In genomic region chr15:70492240-70493177, GRCh38 we compare ENCODE assay signal across 1 cellular context.
A peak's percentile ranks its signal among the peaks of the same experiment; 100 is the strongest.
TF ChIP-seq lines count a peak whose summit lies in the region.

No MANE protein-coding gene starts in this region.

TF ChIP-seq in HEK293, 187 proteins besides CTCF, POLR2A, EP300 and RAD21 (continued from another document):
- TF ChIP-seq, protein P1, sequence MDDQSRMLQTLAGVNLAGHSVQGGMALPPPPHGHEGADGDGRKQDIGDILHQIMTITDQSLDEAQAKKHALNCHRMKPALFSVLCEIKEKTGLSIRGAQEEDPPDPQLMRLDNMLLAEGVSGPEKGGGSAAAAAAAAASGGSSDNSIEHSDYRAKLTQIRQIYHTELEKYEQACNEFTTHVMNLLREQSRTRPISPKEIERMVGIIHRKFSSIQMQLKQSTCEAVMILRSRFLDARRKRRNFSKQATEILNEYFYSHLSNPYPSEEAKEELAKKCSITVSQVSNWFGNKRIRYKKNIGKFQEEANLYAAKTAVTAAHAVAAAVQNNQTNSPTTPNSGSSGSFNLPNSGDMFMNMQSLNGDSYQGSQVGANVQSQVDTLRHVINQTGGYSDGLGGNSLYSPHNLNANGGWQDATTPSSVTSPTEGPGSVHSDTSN (CRISPR knock-in tag; IDR thresholded peaks at IDR 0.05), result no peak
- no peak for TF ChIP-seq ZNF544 (tag by site-specific recombination; IDR thresholded peaks at IDR 0.05)
- TF ChIP-seq ZNF214 (tag by site-specific recombination; IDR thresholded peaks at IDR 0.05; ENCODE audit: borderline replicate concordance), result no peak
- no peak for TF ChIP-seq ZNF169 (tag by site-specific recombination; IDR thresholded peaks at IDR 0.05)
- no peak for TF ChIP-seq ATF2 (tag by site-specific recombination; IDR thresholded peaks at IDR 0.05; ENCODE audit: low read depth)
- TF ChIP-seq ZEB2 (tag by site-specific recombination; IDR thresholded peaks at IDR 0.05), result peak; percentile 53; the same call in 1 of the 2 replicates
- TF ChIP-seq, protein P2, sequence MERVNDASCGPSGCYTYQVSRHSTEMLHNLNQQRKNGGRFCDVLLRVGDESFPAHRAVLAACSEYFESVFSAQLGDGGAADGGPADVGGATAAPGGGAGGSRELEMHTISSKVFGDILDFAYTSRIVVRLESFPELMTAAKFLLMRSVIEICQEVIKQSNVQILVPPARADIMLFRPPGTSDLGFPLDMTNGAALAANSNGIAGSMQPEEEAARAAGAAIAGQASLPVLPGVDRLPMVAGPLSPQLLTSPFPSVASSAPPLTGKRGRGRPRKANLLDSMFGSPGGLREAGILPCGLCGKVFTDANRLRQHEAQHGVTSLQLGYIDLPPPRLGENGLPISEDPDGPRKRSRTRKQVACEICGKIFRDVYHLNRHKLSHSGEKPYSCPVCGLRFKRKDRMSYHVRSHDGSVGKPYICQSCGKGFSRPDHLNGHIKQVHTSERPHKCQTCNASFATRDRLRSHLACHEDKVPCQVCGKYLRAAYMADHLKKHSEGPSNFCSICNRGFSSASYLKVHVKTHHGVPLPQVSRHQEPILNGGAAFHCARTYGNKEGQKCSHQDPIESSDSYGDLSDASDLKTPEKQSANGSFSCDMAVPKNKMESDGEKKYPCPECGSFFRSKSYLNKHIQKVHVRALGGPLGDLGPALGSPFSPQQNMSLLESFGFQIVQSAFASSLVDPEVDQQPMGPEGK (tag by site-specific recombination; IDR thresholded peaks at IDR 0.05), result peak; percentile 91
- no peak for TF ChIP-seq ZNF138 (tag by site-specific recombination; IDR thresholded peaks at IDR 0.05; ENCODE audit: borderline replicate concordance)
- no peak for TF ChIP-seq ZSCAN4 (tag by site-specific recombination; IDR thresholded peaks at IDR 0.05)
- TF ChIP-seq ZNF398 (tag by site-specific recombination; IDR thresholded peaks at IDR 0.05), result peak; percentile 54; the same call in 1 of the 2 replicates
- TF ChIP-seq PRDM2 (tag by site-specific recombination; IDR thresholded peaks at IDR 0.05; ENCODE audit: borderline replicate concordance), result no peak
- TF ChIP-seq, protein P3, sequence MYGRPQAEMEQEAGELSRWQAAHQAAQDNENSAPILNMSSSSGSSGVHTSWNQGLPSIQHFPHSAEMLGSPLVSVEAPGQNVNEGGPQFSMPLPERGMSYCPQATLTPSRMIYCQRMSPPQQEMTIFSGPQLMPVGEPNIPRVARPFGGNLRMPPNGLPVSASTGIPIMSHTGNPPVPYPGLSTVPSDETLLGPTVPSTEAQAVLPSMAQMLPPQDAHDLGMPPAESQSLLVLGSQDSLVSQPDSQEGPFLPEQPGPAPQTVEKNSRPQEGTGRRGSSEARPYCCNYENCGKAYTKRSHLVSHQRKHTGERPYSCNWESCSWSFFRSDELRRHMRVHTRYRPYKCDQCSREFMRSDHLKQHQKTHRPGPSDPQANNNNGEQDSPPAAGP (tag by site-specific recombination; IDR thresholded peaks at IDR 0.05), result peak; percentile 83
- no peak for TF ChIP-seq ZNF114 (tag by site-specific recombination; IDR thresholded peaks at IDR 0.05)
- no peak for TF ChIP-seq MEIS1 (CRISPR knock-in tag; IDR thresholded peaks at IDR 0.05; ENCODE audit: borderline replicate concordance)
- no peak for TF ChIP-seq ZFP37 (tag by site-specific recombination; IDR thresholded peaks at IDR 0.05)
- TF ChIP-seq ZNF274 (IDR thresholded peaks at IDR 0.05; ENCODE audit: low read length), result no peak
- TF ChIP-seq ZNF274 (tag by site-specific recombination; IDR thresholded peaks at IDR 0.05; ENCODE audit: borderline replicate concordance), result no peak
- TF ChIP-seq, protein P4, sequence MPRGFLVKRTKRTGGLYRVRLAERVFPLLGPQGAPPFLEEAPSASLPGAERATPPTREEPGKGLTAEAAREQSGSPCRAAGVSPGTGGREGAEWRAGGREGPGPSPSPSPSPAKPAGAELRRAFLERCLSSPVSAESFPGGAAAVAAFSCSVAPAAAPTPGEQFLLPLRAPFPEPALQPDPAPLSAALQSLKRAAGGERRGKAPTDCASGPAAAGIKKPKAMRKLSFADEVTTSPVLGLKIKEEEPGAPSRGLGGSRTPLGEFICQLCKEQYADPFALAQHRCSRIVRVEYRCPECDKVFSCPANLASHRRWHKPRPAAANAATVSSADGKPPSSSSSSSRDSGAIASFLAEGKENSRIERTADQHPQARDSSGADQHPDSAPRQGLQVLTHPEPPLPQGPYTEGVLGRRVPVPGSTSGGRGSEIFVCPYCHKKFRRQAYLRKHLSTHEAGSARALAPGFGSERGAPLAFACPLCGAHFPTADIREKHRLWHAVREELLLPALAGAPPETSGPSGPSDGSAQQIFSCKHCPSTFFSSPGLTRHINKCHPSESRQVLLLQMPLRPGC (tag by site-specific recombination; IDR thresholded peaks at IDR 0.05), result 0 out of 2 replicates have a peak, but pooled peaks have one; percentile 14
- no peak for TF ChIP-seq AEBP2 (tag by site-specific recombination; IDR thresholded peaks at IDR 0.05; ENCODE audit: borderline replicate concordance)
- TF ChIP-seq ZNF121 (tag by site-specific recombination; IDR thresholded peaks at IDR 0.05), result no peak
- no peak for TF ChIP-seq ZNF19 (tag by site-specific recombination; IDR thresholded peaks at IDR 0.05; ENCODE audit: low read depth)
- TF ChIP-seq ZNF521 (tag by site-specific recombination; IDR thresholded peaks at IDR 0.05), result no peak
- TF ChIP-seq ZNF692 (tag by site-specific recombination; IDR thresholded peaks at IDR 0.05), result peak; percentile 31; the same call in 1 of the 2 replicates
